ENCODE assay signal across 8 cellular contexts in genomic region chr9:77981332-77981731, GRCh38. TPM values are rescaled to one million over a fixed set of nuclear protein-coding genes. Genes with fewer than 3 reads are reported as not detected.
DNase-seq lines count a peak whose midpoint lies in the region; ATAC-seq and TF ChIP-seq lines count a peak whose summit lies in the region.

No MANE protein-coding gene starts in this region.

- H3K9me3 Mint-ChIP-seq in CD14-positive monocyte, result peaks cover 0 to 2% (median 0%) of the 10 kb centered on the region in 7 donors
- no peaks in the 10 kb centered on the region for H3K9me3 Mint-ChIP-seq in activated T-helper 1 cell treated with anti-CD3 and anti-CD28 coated beads, Interleukin-12 subunit alpha, Interleukin-12 subunit beta, Interleukin-2, Interleukin-4 antibody, amounts not matched to agents 30 ng/mL and 10 ng/mL and 1 ng/mL, durations not matched to agents 14 hours and 24 hours and 36 hours

- peaks cover 5 to 22% of the 10 kb centered on the region in 2 donors for H3K36me3 Mint-ChIP-seq in CD14-positive monocyte
- H3K36me3 Mint-ChIP-seq in activated T-helper 1 cell treated with anti-CD3 and anti-CD28 coated beads, Interleukin-12 subunit alpha, Interleukin-12 subunit beta, Interleukin-2, Interleukin-4 antibody, amounts not matched to agents 30 ng/mL and 10 ng/mL and 1 ng/mL, durations not matched to agents 14 hours and 24 hours and 36 hours (ENCODE audit: low read depth), result peaks cover 3% of the 10 kb centered on the region

- H3K27me3 Mint-ChIP-seq in CD14-positive monocyte (ENCODE audit: low read depth in 3 of 3), result no peaks in the 10 kb centered on the region
- no peaks in the 10 kb centered on the region for H3K27me3 Mint-ChIP-seq in activated T-helper 1 cell treated with anti-CD3 and anti-CD28 coated beads, Interleukin-12 subunit alpha, Interleukin-12 subunit beta, Interleukin-2, Interleukin-4 antibody, amounts not matched to agents 30 ng/mL and 10 ng/mL and 1 ng/mL, durations not matched to agents 14 hours and 24 hours and 36 hours (ENCODE audit: insufficient read depth)

- DNase-seq in CD14-positive monocyte (ENCODE audit: low spot score) (peak; percentile 73), middle frontal gyrus (ENCODE audit: extremely low spot score, low spot score) (no peak), D341Med (ENCODE audit: low spot score) (no peak)
- no peak for DNase-seq in activated T-helper 1 cell treated with anti-CD3 and anti-CD28 coated beads, Interleukin-12 subunit alpha, Interleukin-12 subunit beta, Interleukin-2, Interleukin-4 antibody, amounts not matched to agents 30 ng/mL and 10 ng/mL and 1 ng/mL, durations not matched to agents 14 hours and 24 hours and 36 hours (ENCODE audit: low spot score)

- ATAC-seq in HG03442 (IDR thresholded peaks at IDR 0.05; ENCODE audit: unreplicated experiment), result peak; percentile 65
- ATAC-seq in GM18505 (IDR thresholded peaks at IDR 0.05; ENCODE audit: unreplicated experiment), result no peak
- ATAC-seq in HG03025 (IDR thresholded peaks at IDR 0.05; ENCODE audit: low FRiP score, unreplicated experiment), result no peak

- H3K4me3 Mint-ChIP-seq in CD14-positive monocyte, result no peak overlapping the region
- H3K4me3 Mint-ChIP-seq in activated T-helper 1 cell treated with anti-CD3 and anti-CD28 coated beads, Interleukin-12 subunit alpha, Interleukin-12 subunit beta, Interleukin-2, Interleukin-4 antibody, amounts not matched to agents 30 ng/mL and 10 ng/mL and 1 ng/mL, durations not matched to agents 14 hours and 24 hours and 36 hours, result peak overlapping the region; percentile 2

- peak overlapping the region; percentile 58 for H3K27ac ChIP-seq in layer of hippocampus (ENCODE audit: low read depth, low read length)

- TF ChIP-seq CTCF in CD14-positive monocyte (IDR thresholded peaks at IDR 0.05), result no peak

- peaks cover 70% of the 10 kb centered on the region for H3K4me1 Mint-ChIP-seq in CD14-positive monocyte
- H3K4me1 Mint-ChIP-seq in activated T-helper 1 cell treated with anti-CD3 and anti-CD28 coated beads, Interleukin-12 subunit alpha, Interleukin-12 subunit beta, Interleukin-2, Interleukin-4 antibody, amounts not matched to agents 30 ng/mL and 10 ng/mL and 1 ng/mL, durations not matched to agents 14 hours and 24 hours and 36 hours (ENCODE audit: low read depth), result peaks cover 79% of the 10 kb centered on the region

- no peaks in the 10 kb centered on the region for H3K27me3 ChIP-seq in layer of hippocampus (ENCODE audit: control insufficient read depth, insufficient read depth, low read length)

- intact Hi-C loops in CD14-positive monocyte (cut with micrococcal nuclease), result no loop called here
- intact Hi-C loops in activated T-helper 1 cell treated with anti-CD3 and anti-CD28 coated beads, Interleukin-12 subunit alpha, Interleukin-12 subunit beta, Interleukin-2, Interleukin-4 antibody, amounts not matched to agents 30 ng/mL and 10 ng/mL and 1 ng/mL, durations not matched to agents 14 hours and 24 hours and 36 hours (cut with micrococcal nuclease), result loop anchor here (1.0 kb wide), 1 partner anchor 48 kb away; no protein-coding TSS in a partner anchor

- TF ChIP-seq POLR2A in GM18505 (IDR thresholded peaks at IDR 0.05; ENCODE audit: borderline replicate concordance, extremely low read depth, insufficient read depth, insufficient read length), result no peak

- peak overlapping the region; percentile 43 to 85 (median 80) for H3K27ac Mint-ChIP-seq in CD14-positive monocyte
- H3K27ac Mint-ChIP-seq in activated T-helper 1 cell treated with anti-CD3 and anti-CD28 coated beads, Interleukin-12 subunit alpha, Interleukin-12 subunit beta, Interleukin-2, Interleukin-4 antibody, amounts not matched to agents 30 ng/mL and 10 ng/mL and 1 ng/mL, durations not matched to agents 14 hours and 24 hours and 36 hours, result no peak overlapping the region

RNA-seq across cellular contexts. Expression of gene GNAQ, which starts 50.3 kb away (rescaled TPM):
- 1 to 10 TPM; 8.3 to 9.6 TPM for polyA plus RNA-seq in CD14-positive monocyte
- 26.8 and 27.0 TPM in 2 replicates for total RNA-seq in activated T-helper 1 cell treated with anti-CD3 and anti-CD28 coated beads, Interleukin-12 subunit alpha, Interleukin-12 subunit beta, Interleukin-2, Interleukin-4 antibody, amounts not matched to agents 30 ng/mL and 10 ng/mL and 1 ng/mL, durations not matched to agents 14 hours and 24 hours and 36 hours
